ENCODE assay signal across 20 cellular contexts in genomic region chr7:139873593-139874374, GRCh38. TPM values are rescaled to one million over a fixed set of nuclear protein-coding genes. Genes with fewer than 3 reads are reported as not detected.
A peak's percentile ranks its signal among the peaks of the same experiment; 100 is the strongest.
DNase-seq lines count a peak whose midpoint lies in the region; ATAC-seq and TF ChIP-seq lines count a peak whose summit lies in the region.
"Had no signal": no experiment of that assay in that cellular context is flagged by ENCODE, and none has a peak within 500 bp of the region (broad histone marks: within the 10 kb centered on the region; RNA-seq: fewer than 3 reads in every experiment).

No MANE protein-coding gene starts in this region.

- peaks cover 8% of the 10 kb centered on the region for H3K36me3 Mint-ChIP-seq in stimulated activated effector memory CD8-positive, alpha-beta T cell treated with anti-CD3 and anti-CD28 coated beads, Interleukin-12 subunit alpha, Interleukin-12 subunit beta, amount 100 ng/mL, for 72 hours

- H3K9me3 Mint-ChIP-seq in stimulated activated effector memory CD8-positive, alpha-beta T cell treated with anti-CD3 and anti-CD28 coated beads, Interleukin-12 subunit alpha, Interleukin-12 subunit beta, amount 100 ng/mL, for 72 hours, result no peaks in the 10 kb centered on the region

- peak overlapping the region; percentile 25 for H3K27ac ChIP-seq in left ventricle myocardium inferior (replicated peaks)
- H3K27ac ChIP-seq: A549; BLaER1 treated with 17β-estradiol and CSF1 and Interleukin-3, amounts not matched to agents 10 nM and 100 nM; RWPE1 had no signal

- H3K4me1 ChIP-seq in left ventricle myocardium inferior, result peaks cover 38% of the 10 kb centered on the region

- DNase-seq in left cardiac atrium (peak; percentile 49), Right ventricle myocardium superior (no peak), left ventricle myocardium inferior (no peak), lung microvascular endothelial cell (ENCODE audit: low read depth in 2 of 2) (peak; percentile 11 to 76), amniotic stem cell (lab: John Stamatoyannopoulos, UW) (no peak), D341Med (ENCODE audit: low spot score) (no peak)
- DNase-seq in stimulated activated effector memory CD8-positive, alpha-beta T cell treated with anti-CD3 and anti-CD28 coated beads, Interleukin-12 subunit alpha, Interleukin-12 subunit beta, amount 100 ng/mL, for 72 hours (ENCODE audit: low spot score in 2 of 2), result no peak
- no peak for DNase-seq in activated effector memory CD4-positive, alpha-beta T cell treated with Interleukin-2 at 50 U/mL for 16 hours
- DNase-seq: GF-D8, GOT3, KBM-7, NCI-H1048, NCI-H146, NCI-H2081 treated with DMSO at 0.1 percent for 48 hours, NCI-H510A, NCI-H774, PC-3 had no signal

- peak overlapping the region; percentile 2 for H3K27ac Mint-ChIP-seq in stimulated activated effector memory CD8-positive, alpha-beta T cell treated with anti-CD3 and anti-CD28 coated beads, Interleukin-12 subunit alpha, Interleukin-12 subunit beta, amount 100 ng/mL, for 72 hours

- ATAC-seq in left cardiac atrium (peak in 1 of 2 donors; percentile 29), Right ventricle myocardium superior (ENCODE audit: poor library complexity) (no peak)
- no peak for ATAC-seq in stimulated activated effector memory CD8-positive, alpha-beta T cell treated with anti-CD3 and anti-CD28 coated beads, Interleukin-12 subunit alpha, Interleukin-12 subunit beta, amount 100 ng/mL, for 72 hours
- ATAC-seq: A549, PC-3 had no signal

- H3K4me3 ChIP-seq in left ventricle myocardium inferior, result no peak overlapping the region
- H3K4me3 ChIP-seq: A549; BLaER1 treated with 17β-estradiol and CSF1 and Interleukin-3, amounts not matched to agents 10 nM and 100 nM had no signal

- H3K36me3 ChIP-seq in left ventricle myocardium inferior, result no peaks in the 10 kb centered on the region

- no peak for TF ChIP-seq CTCF in left ventricle myocardium inferior (IDR thresholded peaks at IDR 0.05; ENCODE audit: borderline replicate concordance)

- no peaks in the 10 kb centered on the region for H3K9me3 ChIP-seq in left ventricle myocardium inferior (replicated peaks)
- H3K9me3 ChIP-seq: A549 had no signal

- intact Hi-C loops in left cardiac atrium (cut with DNase I) (no loop called here), Right ventricle myocardium superior (cut with DNase I) (no loop called here), left ventricle myocardium inferior (cut with micrococcal nuclease) (no loop called here)

- H3K27me3 ChIP-seq in left ventricle myocardium inferior (ENCODE audit: low read depth), result no peaks in the 10 kb centered on the region
- H3K27me3 ChIP-seq: BLaER1 treated with 17β-estradiol and CSF1 and Interleukin-3, amounts not matched to agents 10 nM and 100 nM had no signal

- H3K4me3 Mint-ChIP-seq in stimulated activated effector memory CD8-positive, alpha-beta T cell treated with anti-CD3 and anti-CD28 coated beads, Interleukin-12 subunit alpha, Interleukin-12 subunit beta, amount 100 ng/mL, for 72 hours, result peak overlapping the region; percentile 1

- peaks cover 27% of the 10 kb centered on the region for H3K4me1 Mint-ChIP-seq in stimulated activated effector memory CD8-positive, alpha-beta T cell treated with anti-CD3 and anti-CD28 coated beads, Interleukin-12 subunit alpha, Interleukin-12 subunit beta, amount 100 ng/mL, for 72 hours

RNA-seq across cellular contexts. Expression of gene TBXAS1, which starts 44.7 kb away (rescaled TPM):
- total RNA-seq in left cardiac atrium (10 to 100 TPM in 1 of 2 donors, 1 to 10 TPM in 1; 10.0 to 11.3 TPM), Right ventricle myocardium superior (4.2 TPM), left ventricle myocardium inferior (3.9 TPM), lung microvascular endothelial cell (0.20 and 1.1 TPM in 2 replicates)

Comparison
In these comparisons a context has a peak if more than half of its experiments do, and no peak if none do; other contexts are left out.
1. DNase-seq: peak in left cardiac atrium (single experiment) and lung microvascular endothelial cell (2 of 2); none in Right ventricle myocardium superior (single experiment), left ventricle myocardium inferior (single experiment), stimulated activated effector memory CD8-positive, alpha-beta T cell treated with anti-CD3 and anti-CD28 coated beads, Interleukin-12 subunit alpha, Interleukin-12 subunit beta, amount 100 ng/mL, for 72 hours (0 of 2), amniotic stem cell (single experiment), D341Med (single experiment) and activated effector memory CD4-positive, alpha-beta T cell treated with Interleukin-2 at 50 U/mL for 16 hours (single experiment).